21 cellular contexts compared by ENCODE assay signal in genomic region chr5:159906463-159906862, GRCh38. TPM values are rescaled to one million over a fixed set of nuclear protein-coding genes. Genes with fewer than 3 reads are reported as not detected.
"Had no signal": no experiment of that assay in that cellular context is flagged by ENCODE, and none has a peak within 500 bp of the region (broad histone marks: within the 10 kb centered on the region; RNA-seq: fewer than 3 reads in every experiment).

No MANE protein-coding gene starts in this region.

- H3K4me3 ChIP-seq: body of pancreas, cardiac muscle cell, heart left ventricle, lung, ovary, prostate gland, right atrium auricular region, thoracic aorta had no signal

- H3K9me3 ChIP-seq: body of pancreas, heart left ventricle, neutrophil, ovary, prostate gland, right atrium auricular region, thoracic aorta had no signal

- H3K36me3 Mint-ChIP-seq: activated naive CD4-positive, alpha-beta T cell treated with anti-CD3 and anti-CD28 coated beads, Interleukin-2, amount 10 ng/mL, durations not matched to agents 7 days and 5 days; natural killer cell had no signal

- H3K36me3 ChIP-seq: cardiac muscle cell, heart left ventricle, neutrophil, ovary, prostate gland, right atrium auricular region, thoracic aorta had no signal

- H3K27me3 ChIP-seq: body of pancreas, cardiac muscle cell, heart left ventricle, ovary, right atrium auricular region had no signal

- FAIRE-seq: endometrium, islet of Langerhans had no signal

- H3K27ac ChIP-seq: body of pancreas, cardiac muscle cell, heart left ventricle, neutrophil, ovary, prostate gland, right atrium auricular region had no signal

- H3K4me3 Mint-ChIP-seq: activated CD4-positive, alpha-beta memory T cell treated with anti-CD3 and anti-CD28 coated beads, Interleukin-2, amount 10 ng/mL, durations not matched to agents 7 days and 5 days; activated CD4-positive, alpha-beta T cell treated with anti-CD3 and anti-CD28 coated beads, Interleukin-2, amount 10 ng/mL, durations not matched to agents 24 days and 14 days; activated naive CD4-positive, alpha-beta T cell treated with anti-CD3 and anti-CD28 coated beads, Interleukin-2, amount 10 ng/mL, durations not matched to agents 7 days and 5 days; activated T-cell treated with anti-CD3 and anti-CD28 coated beads, Interleukin-2, amount 50 U/mL, for 72 hours; natural killer cell; T-helper 17 cell had no signal

- ATAC-seq: activated T-cell treated with anti-CD3 and anti-CD28 coated beads, Interleukin-2, amount 50 U/mL, for 72 hours; body of pancreas; heart left ventricle; left lobe of liver; natural killer cell; T-helper 17 cell had no signal

- H3K4me1 ChIP-seq: body of pancreas, prostate gland, right atrium auricular region had no signal

- DNase-seq: activated CD4-positive, alpha-beta memory T cell treated with anti-CD3 and anti-CD28 coated beads, Interleukin-2, amount 10 ng/mL, durations not matched to agents 7 days and 5 days; activated CD4-positive, alpha-beta T cell treated with anti-CD3 and anti-CD28 coated beads, Interleukin-2, amount 10 ng/mL, durations not matched to agents 24 days and 14 days; activated effector memory CD4-positive, alpha-beta T cell treated with Interleukin-2 at 50 U/mL for 16 hours; activated naive CD4-positive, alpha-beta T cell treated with anti-CD3 and anti-CD28 coated beads, Interleukin-2, amount 10 ng/mL, durations not matched to agents 7 days and 5 days; activated T-cell treated with anti-CD3 and anti-CD28 coated beads, Interleukin-2, amount 50 U/mL, for 72 hours; body of pancreas; heart left ventricle; natural killer cell; ovary; stimulated activated CD4-positive, alpha-beta T cell treated with anti-CD3 and anti-CD28 coated beads, Interleukin-4, amount 100 ng/mL, for 24 hours; stimulated activated naive CD4-positive, alpha-beta T cell treated with Interleukin-2 at 50 U/mL for 16 hours; T-helper 17 cell had no signal

- H3K9me3 Mint-ChIP-seq: activated CD4-positive, alpha-beta memory T cell treated with anti-CD3 and anti-CD28 coated beads, Interleukin-2, amount 10 ng/mL, durations not matched to agents 7 days and 5 days; activated CD4-positive, alpha-beta T cell treated with anti-CD3 and anti-CD28 coated beads, Interleukin-2, amount 10 ng/mL, durations not matched to agents 24 days and 14 days; activated naive CD4-positive, alpha-beta T cell treated with anti-CD3 and anti-CD28 coated beads, Interleukin-2, amount 10 ng/mL, durations not matched to agents 7 days and 5 days; activated T-cell treated with anti-CD3 and anti-CD28 coated beads, Interleukin-2, amount 50 U/mL, for 72 hours; natural killer cell had no signal

- H3K27ac Mint-ChIP-seq: activated CD4-positive, alpha-beta memory T cell treated with anti-CD3 and anti-CD28 coated beads, Interleukin-2, amount 10 ng/mL, durations not matched to agents 7 days and 5 days; activated CD4-positive, alpha-beta T cell treated with anti-CD3 and anti-CD28 coated beads, Interleukin-2, amount 10 ng/mL, durations not matched to agents 24 days and 14 days; activated naive CD4-positive, alpha-beta T cell treated with anti-CD3 and anti-CD28 coated beads, Interleukin-2, amount 10 ng/mL, durations not matched to agents 7 days and 5 days; activated T-cell treated with anti-CD3 and anti-CD28 coated beads, Interleukin-2, amount 50 U/mL, for 72 hours; natural killer cell; T-helper 17 cell had no signal

- H3K4me1 Mint-ChIP-seq: activated CD4-positive, alpha-beta memory T cell treated with anti-CD3 and anti-CD28 coated beads, Interleukin-2, amount 10 ng/mL, durations not matched to agents 7 days and 5 days; activated CD4-positive, alpha-beta T cell treated with anti-CD3 and anti-CD28 coated beads, Interleukin-2, amount 10 ng/mL, durations not matched to agents 24 days and 14 days; natural killer cell had no signal

RNA-seq across cellular contexts. Expression of gene ADRA1B, which starts 9.8 kb away (rescaled TPM):
- total RNA-seq: activated CD4-positive, alpha-beta memory T cell treated with anti-CD3 and anti-CD28 coated beads, Interleukin-2, amount 10 ng/mL, durations not matched to agents 7 days and 5 days; activated CD4-positive, alpha-beta T cell treated with anti-CD3 and anti-CD28 coated beads, Interleukin-2, amount 10 ng/mL, durations not matched to agents 24 days and 14 days; activated T-cell treated with anti-CD3 and anti-CD28 coated beads, Interleukin-2, amount 50 U/mL, for 72 hours; natural killer cell; T-helper 17 cell had no signal
